1 cellular context compared by ENCODE assay signal in the genomic region with DNA sequence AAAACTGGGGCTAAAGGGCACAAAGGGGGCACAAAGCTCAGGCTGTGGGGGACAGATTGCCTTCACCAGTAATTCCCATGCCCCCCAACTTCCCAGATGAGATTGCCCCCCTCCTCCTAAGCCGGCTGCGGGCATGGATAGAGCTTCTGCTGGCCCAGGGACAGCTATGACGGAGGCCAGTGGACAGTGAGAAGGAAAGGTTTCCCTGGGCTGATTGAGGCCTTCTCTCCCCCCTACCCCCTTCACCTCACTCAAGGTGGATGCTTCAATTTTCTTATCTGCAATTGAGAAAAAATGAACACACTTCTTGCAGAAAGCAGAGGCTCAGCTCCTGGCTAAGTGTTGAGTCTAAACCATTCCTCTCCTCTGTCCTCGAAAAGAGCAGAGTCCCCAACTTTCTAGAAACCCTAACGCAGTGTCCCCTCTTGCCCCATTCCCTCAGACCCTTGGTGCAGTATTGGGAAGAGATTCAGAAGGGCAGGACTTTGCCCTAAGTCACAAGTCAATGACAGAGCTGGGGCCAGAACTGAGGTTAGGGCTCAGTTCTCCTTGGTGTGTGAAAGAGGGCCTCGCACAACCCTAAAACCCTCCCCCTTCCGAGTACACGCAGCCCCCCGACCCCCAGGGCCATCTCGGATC.
TF ChIP-seq lines count a peak whose summit lies in the region.

No MANE protein-coding gene starts in this region.

TF ChIP-seq in GM23338, 12 proteins besides CTCF, POLR2A, EP300 and RAD21 (continued from another document):
- TF ChIP-seq EZH2 (IDR thresholded peaks at IDR 0.05; ENCODE audit: low read depth, unreplicated experiment) (no peak), EZH2phosphoT487 (IDR thresholded peaks at IDR 0.05; ENCODE audit: unreplicated experiment) (no peak)
- TF ChIP-seq, protein P1, sequence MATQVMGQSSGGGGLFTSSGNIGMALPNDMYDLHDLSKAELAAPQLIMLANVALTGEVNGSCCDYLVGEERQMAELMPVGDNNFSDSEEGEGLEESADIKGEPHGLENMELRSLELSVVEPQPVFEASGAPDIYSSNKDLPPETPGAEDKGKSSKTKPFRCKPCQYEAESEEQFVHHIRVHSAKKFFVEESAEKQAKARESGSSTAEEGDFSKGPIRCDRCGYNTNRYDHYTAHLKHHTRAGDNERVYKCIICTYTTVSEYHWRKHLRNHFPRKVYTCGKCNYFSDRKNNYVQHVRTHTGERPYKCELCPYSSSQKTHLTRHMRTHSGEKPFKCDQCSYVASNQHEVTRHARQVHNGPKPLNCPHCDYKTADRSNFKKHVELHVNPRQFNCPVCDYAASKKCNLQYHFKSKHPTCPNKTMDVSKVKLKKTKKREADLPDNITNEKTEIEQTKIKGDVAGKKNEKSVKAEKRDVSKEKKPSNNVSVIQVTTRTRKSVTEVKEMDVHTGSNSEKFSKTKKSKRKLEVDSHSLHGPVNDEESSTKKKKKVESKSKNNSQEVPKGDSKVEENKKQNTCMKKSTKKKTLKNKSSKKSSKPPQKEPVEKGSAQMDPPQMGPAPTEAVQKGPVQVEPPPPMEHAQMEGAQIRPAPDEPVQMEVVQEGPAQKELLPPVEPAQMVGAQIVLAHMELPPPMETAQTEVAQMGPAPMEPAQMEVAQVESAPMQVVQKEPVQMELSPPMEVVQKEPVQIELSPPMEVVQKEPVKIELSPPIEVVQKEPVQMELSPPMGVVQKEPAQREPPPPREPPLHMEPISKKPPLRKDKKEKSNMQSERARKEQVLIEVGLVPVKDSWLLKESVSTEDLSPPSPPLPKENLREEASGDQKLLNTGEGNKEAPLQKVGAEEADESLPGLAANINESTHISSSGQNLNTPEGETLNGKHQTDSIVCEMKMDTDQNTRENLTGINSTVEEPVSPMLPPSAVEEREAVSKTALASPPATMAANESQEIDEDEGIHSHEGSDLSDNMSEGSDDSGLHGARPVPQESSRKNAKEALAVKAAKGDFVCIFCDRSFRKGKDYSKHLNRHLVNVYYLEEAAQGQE (IDR thresholded peaks at IDR 0.05; ENCODE audit: unreplicated experiment), result no peak
